In genomic region chr5:36241636-36242533, GRCh38 we compare ENCODE assay signal across 1 cellular context.
TF ChIP-seq lines count a peak whose summit lies in the region.

NADK2 (minus strand) TSS chr5:36241925; CDS start chr5:36241798, 127 bp downstream.

TF ChIP-seq in K562, 482 proteins besides CTCF, POLR2A, EP300 and RAD21 (continued from another document and continues in another):
- TF ChIP-seq CHD7 (IDR thresholded peaks at IDR 0.05; ENCODE audit: low read depth, low read length) = no peak
- TF ChIP-seq TCF7L2 (IDR thresholded peaks at IDR 0.05; ENCODE audit: low read depth, low read length) = no peak
- TF ChIP-seq ZNF592 (IDR thresholded peaks at IDR 0.05) = peak; percentile 99
- TF ChIP-seq CHCHD3 (CRISPR knock-in tag; IDR thresholded peaks at IDR 0.05) = no peak
- no peak for TF ChIP-seq SIX5 (IDR thresholded peaks at IDR 0.05; ENCODE audit: borderline replicate concordance in 1 of 2, insufficient read depth in 1 of 2, low read depth in 1 of 2, low read length in 2 of 2)
- no peak for TF ChIP-seq ZNF77 (CRISPR knock-in tag; IDR thresholded peaks at IDR 0.05)
- TF ChIP-seq HNRNPK (IDR thresholded peaks at IDR 0.05; ENCODE audit: low read depth, low read length, poor library complexity, severe bottlenecking) = peak; percentile 56
- no peak for TF ChIP-seq CCAR2 (IDR thresholded peaks at IDR 0.05; ENCODE audit: low read depth, low read length)
- TF ChIP-seq THRB (CRISPR knock-in tag; conservative IDR thresholded peaks at IDR 0.05) = 0 out of 2 replicates have a peak, but pooled peaks have one; percentile 44
- TF ChIP-seq PYGO2 (tag; IDR thresholded peaks at IDR 0.05) = 0 out of 2 replicates have a peak, but pooled peaks have one; percentile 40
- TF ChIP-seq ZNF75A (CRISPR knock-in tag; IDR thresholded peaks at IDR 0.05) = no peak
- peak; percentile 96 for TF ChIP-seq CREB3 (tag; conservative IDR thresholded peaks at IDR 0.05; ENCODE audit: low read depth)
- TF ChIP-seq ZNF431 (CRISPR knock-in tag; IDR thresholded peaks at IDR 0.05) = peak; percentile 83
- no peak for TF ChIP-seq MCM3 (IDR thresholded peaks at IDR 0.05)
- TF ChIP-seq ZNF398 (CRISPR knock-in tag; IDR thresholded peaks at IDR 0.05) = no peak
- TF ChIP-seq GABPA (tag; conservative IDR thresholded peaks at IDR 0.05; ENCODE audit: low read depth) = peak; percentile 43; the same call in 1 of the 2 replicates
- peak; percentile 97 for TF ChIP-seq CUX1 (CRISPR knock-in tag; IDR thresholded peaks at IDR 0.05)
- TF ChIP-seq KDM1A (IDR thresholded peaks at IDR 0.05) = peak in 1 of 2 experiments; percentile 54; a peak in 1 of 4 replicates
- no peak for TF ChIP-seq CBX8 (IDR thresholded peaks at IDR 0.05; ENCODE audit: borderline replicate concordance, extremely low read depth, low read depth, low read length, poor library complexity, severe bottlenecking)
- TF ChIP-seq SMAD3 (CRISPR knock-in tag; conservative IDR thresholded peaks at IDR 0.05) = peak; percentile 84
- no peak; a peak in 1 of 4 replicates for TF ChIP-seq KDM4B (IDR thresholded peaks at IDR 0.05; ENCODE audit: borderline replicate concordance in 2 of 2, low read depth in 1 of 2)
- TF ChIP-seq RBM39 (optimal IDR thresholded peaks at IDR 0.05; ENCODE audit: low read depth, low read length) = no peak
- peak; percentile 57 for TF ChIP-seq USF1 (CRISPR knock-in tag; IDR thresholded peaks at IDR 0.05)
- TF ChIP-seq CHD4 (IDR thresholded peaks at IDR 0.05; ENCODE audit: insufficient read depth, insufficient replicate concordance, low read depth, low read length, poor library complexity, severe bottlenecking) = no peak
- TF ChIP-seq ZNF41 (CRISPR knock-in tag; conservative IDR thresholded peaks at IDR 0.05) = peak; percentile 77; the same call in 1 of the 2 replicates
- peak; percentile 56; the same call in 1 of the 2 replicates for TF ChIP-seq FOSL1 (tag; conservative IDR thresholded peaks at IDR 0.05)
